Comparison of ENCODE assay signal across 24 cellular contexts in the genomic region with DNA sequence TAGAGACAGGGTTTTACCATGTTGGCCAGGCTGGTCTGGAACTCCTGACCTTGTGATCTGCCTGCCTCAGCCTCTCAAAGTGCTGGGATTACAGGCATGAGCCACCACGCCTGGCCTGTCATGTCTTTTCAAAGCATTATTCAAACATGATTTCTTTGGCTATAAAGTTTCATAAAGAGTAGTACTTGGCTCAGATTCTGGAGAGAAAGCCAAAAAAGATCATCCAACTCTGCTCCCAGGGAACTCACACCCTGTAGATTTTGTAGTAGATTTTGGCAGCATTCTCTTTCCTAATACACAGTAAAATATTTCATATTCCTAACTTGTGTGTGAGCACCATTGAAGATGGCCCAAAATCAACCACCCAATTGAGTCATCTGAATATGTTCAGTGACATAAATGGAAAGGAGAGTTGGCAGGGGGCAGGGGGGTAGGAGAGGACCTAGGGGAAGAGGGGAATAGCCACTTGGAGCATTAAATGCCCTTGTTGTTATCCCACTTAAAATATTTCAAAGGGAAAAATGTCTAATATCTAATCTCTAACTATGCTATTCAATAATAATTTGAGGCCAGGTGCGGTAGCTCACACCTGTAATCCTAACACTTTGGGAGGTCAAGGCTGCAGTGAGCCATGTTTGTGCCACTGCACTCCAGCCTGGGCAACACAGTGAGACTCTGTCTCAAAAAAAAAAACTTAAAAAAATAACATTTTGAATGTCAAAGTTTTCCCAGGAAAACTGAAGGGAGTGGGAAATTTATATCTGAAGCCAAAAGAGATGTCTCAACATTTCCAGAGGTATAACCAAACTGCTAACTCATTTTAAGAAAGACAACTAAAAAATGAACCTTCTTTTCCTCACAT. TPM values are rescaled to one million over a fixed set of nuclear protein-coding genes. Genes with fewer than 3 reads are reported as not detected.
DNase-seq lines count a peak whose midpoint lies in the region; ATAC-seq, FAIRE-seq and TF ChIP-seq lines count a peak whose summit lies in the region.
"Had no signal": no experiment of that assay in that cellular context is flagged by ENCODE, and none has a peak within 500 bp of the region (broad histone marks: within the 10 kb centered on the region; RNA-seq: fewer than 3 reads in every experiment).

No MANE protein-coding gene starts in this region.

- DNase-seq in ascending aorta (ENCODE audit: low spot score in 2 of 2) (peak in 1 of 2 donors; percentile 79), heart right ventricle (no peak), sigmoid colon (peak; percentile 71), NCI-H2029 (lab: John Stamatoyannopoulos, UW) (no peak), foreskin melanocyte (no peak), NCI-H1930 (lab: John Stamatoyannopoulos, UW) (no peak), MM.1S (no peak)
- DNase-seq: activated CD4-positive, alpha-beta T cell treated with anti-CD3 and anti-CD28 coated beads, Interleukin-2, amount 10 ng/mL, durations not matched to agents 24 days and 14 days; activated CD8-positive, alpha-beta memory T cell treated with anti-CD3 and anti-CD28 coated beads, Interleukin-2, amount 50 U/mL, for 48 hours; activated gamma-delta T cell treated with Interleukin-2 at 50 U/mL for 16 hours; CD4-positive, alpha-beta T cell; DMS79 treated with DMSO at 0.1 percent for 48 hours; H9; KBM-7; mucosa of descending colon; NCI-H1048; NCI-H2171; NCI-H748 treated with DMSO at 0.1 percent for 48 hours; nucleus accumbens; PC-9; small intestine; upper lobe of left lung had no signal

- no peak for TF ChIP-seq POLR2A in sigmoid colon (IDR thresholded peaks at IDR 0.05)

- peak; percentile 98 for FAIRE-seq in A204.1 (lab: Jason Lieb, UNC)
- FAIRE-seq: small intestine had no signal

- no peaks in the 10 kb centered on the region for H3K79me2 ChIP-seq in MM.1S (ENCODE audit: low read length)

- H3K4me1 ChIP-seq in ascending aorta: peaks cover 0 to 5% of the 10 kb centered on the region in 2 donors
- peaks cover 0 to 5% (median 0%) of the 10 kb centered on the region in 9 donors for H3K4me1 ChIP-seq in heart right ventricle
- H3K4me1 ChIP-seq in sigmoid colon: peaks cover 0 to 56% (median 31%) of the 10 kb centered on the region in 4 donors
- no peaks in the 10 kb centered on the region for H3K4me1 ChIP-seq in MM.1S (ENCODE audit: low read length)
- H3K4me1 ChIP-seq: upper lobe of left lung had no signal

- H3K27me3 ChIP-seq in ascending aorta (no peaks in the 10 kb centered on the region), heart right ventricle (no peaks in the 10 kb centered on the region), sigmoid colon (no peaks in the 10 kb centered on the region), MM.1S (replicated peaks; ENCODE audit: insufficient read depth, low read length) (no peaks in the 10 kb centered on the region)
- H3K27me3 ChIP-seq: body of pancreas, upper lobe of left lung had no signal

- H2AFZ ChIP-seq in MM.1S (ENCODE audit: low read length): no peak overlapping the region
- H2AFZ ChIP-seq: PC-9 had no signal

- no peak overlapping the region for H3K9ac ChIP-seq in MM.1S (ENCODE audit: low read length)

- no peak for TF ChIP-seq EP300 in sigmoid colon (IDR thresholded peaks at IDR 0.05)

- no peak overlapping the region for H3K4me3 ChIP-seq in ascending aorta
- H3K4me3 ChIP-seq in heart right ventricle: no peak overlapping the region
- peak overlapping the region in 1 of 4 donors; percentile 56 for H3K4me3 ChIP-seq in sigmoid colon
- no peak overlapping the region for H3K4me3 ChIP-seq in MM.1S (ENCODE audit: low read length)
- H3K4me3 ChIP-seq: body of pancreas, mucosa of descending colon, PC-9, upper lobe of left lung had no signal

- no peaks in the 10 kb centered on the region for H4K20me1 ChIP-seq in MM.1S (ENCODE audit: insufficient read depth, low read length)

- no peaks in the 10 kb centered on the region for H3K9me2 ChIP-seq in MM.1S (replicated peaks; ENCODE audit: insufficient read depth, low read length)

- H3F3A ChIP-seq in MM.1S (ENCODE audit: insufficient read depth, low read length): no peaks in the 10 kb centered on the region

- H3K27ac ChIP-seq in ascending aorta (peak overlapping the region; percentile 74 to 83), heart right ventricle (peak overlapping the region in 7 of 10 donors; percentile 19 to 66 (median 44)), sigmoid colon (peak overlapping the region; percentile 72 to 89 (median 82)), MM.1S (ENCODE audit: low read length) (no peak overlapping the region)
- H3K27ac ChIP-seq: PC-9 had no signal

- ATAC-seq in heart right ventricle: peak; percentile 33 to 87 (median 76)
- ATAC-seq: body of pancreas, mucosa of descending colon had no signal

- no peak overlapping the region for H3K4me2 ChIP-seq in MM.1S (ENCODE audit: low read depth, low read length)
- H3K4me2 ChIP-seq: PC-9 had no signal

- WGBS in heart right ventricle, 2 donors: 79 to 82% methylated on average over 2 of the region's 2 CpGs
- 79 to 86% methylated on average over 2 of the region's 2 CpGs for WGBS in sigmoid colon, 2 donors

- no peaks in the 10 kb centered on the region for H3K36me3 ChIP-seq in ascending aorta
- no peaks in the 10 kb centered on the region for H3K36me3 ChIP-seq in heart right ventricle
- H3K36me3 ChIP-seq in sigmoid colon: no peaks in the 10 kb centered on the region
- no peaks in the 10 kb centered on the region for H3K36me3 ChIP-seq in MM.1S (replicated peaks; ENCODE audit: insufficient read depth, low read length)
- H3K36me3 ChIP-seq: upper lobe of left lung had no signal

- intact Hi-C loops in ascending aorta (cut with DNase I): loop anchor here (2.0 kb wide), 1 partner anchor 39 kb away; no protein-coding TSS in a partner anchor
- intact Hi-C loops in heart right ventricle (cut with DNase I): no loop called here
- intact Hi-C loops in sigmoid colon (cut with DNase I): loop anchor here (5.0 kb wide), 1 partner anchor 38 kb away; no protein-coding TSS in a partner anchor

- H3K9me3 ChIP-seq in ascending aorta: no peaks in the 10 kb centered on the region
- peaks cover 0 to 7% (median 0%) of the 10 kb centered on the region in 11 donors for H3K9me3 ChIP-seq in heart right ventricle
- H3K9me3 ChIP-seq in sigmoid colon: no peaks in the 10 kb centered on the region
- no peaks in the 10 kb centered on the region for H3K9me3 ChIP-seq in MM.1S (replicated peaks; ENCODE audit: insufficient read depth, low read length)
- H3K9me3 ChIP-seq: body of pancreas, mucosa of descending colon, upper lobe of left lung had no signal

- no peak for TF ChIP-seq CTCF in ascending aorta (IDR thresholded peaks at IDR 0.05)
- no peak for TF ChIP-seq CTCF in heart right ventricle (IDR thresholded peaks at IDR 0.05)
- no peak for TF ChIP-seq CTCF in sigmoid colon (IDR thresholded peaks at IDR 0.05)
- TF ChIP-seq CTCF in MM.1S (IDR thresholded peaks at IDR 0.05; ENCODE audit: low read length): no peak

RNA-seq across cellular contexts. Expression of a gene that starts 48.2 kb away (rescaled TPM):
- total RNA-seq in ascending aorta: 30.1 TPM
- total RNA-seq in heart right ventricle: 10 to 100 TPM; 13.8 to 33.2 (median 17.9) TPM
- polyA plus RNA-seq in heart right ventricle: 1 to 10 TPM; 7.1 to 9.7 TPM
- 100 to 1,000 TPM; 121 to 180 (median 150) TPM for total RNA-seq in sigmoid colon
- 10 to 100 TPM in 1 of 3 donors, 1 to 10 TPM in 2; 5.5 to 15.6 (median 7.2) TPM for polyA plus RNA-seq in sigmoid colon

RNA-seq across cellular contexts. Expression of a gene that starts 48.4 kb away (rescaled TPM):
- total RNA-seq in ascending aorta (7.2 TPM), heart right ventricle (10 to 100 TPM; 11.4 to 18.2 (median 13.8) TPM), sigmoid colon (10 to 100 TPM in 3 of 4 donors, 1 to 10 TPM in 1; 7.5 to 12.5 (median 11.2) TPM)
- polyA plus RNA-seq in heart right ventricle (1 to 10 TPM; 3.8 to 4.9 TPM), sigmoid colon (1 to 10 TPM; 3.6 to 4.9 (median 4.9) TPM)

Comparison
In these comparisons a context has a peak if more than half of its experiments do, and no peak if none do; other contexts are left out.
1. intact Hi-C loops: an anchor here in ascending aorta (2.0 kb wide) and sigmoid colon (5.0 kb wide); none called in heart right ventricle.